ENCODE assay signal across 8 cellular contexts in the genomic region with DNA sequence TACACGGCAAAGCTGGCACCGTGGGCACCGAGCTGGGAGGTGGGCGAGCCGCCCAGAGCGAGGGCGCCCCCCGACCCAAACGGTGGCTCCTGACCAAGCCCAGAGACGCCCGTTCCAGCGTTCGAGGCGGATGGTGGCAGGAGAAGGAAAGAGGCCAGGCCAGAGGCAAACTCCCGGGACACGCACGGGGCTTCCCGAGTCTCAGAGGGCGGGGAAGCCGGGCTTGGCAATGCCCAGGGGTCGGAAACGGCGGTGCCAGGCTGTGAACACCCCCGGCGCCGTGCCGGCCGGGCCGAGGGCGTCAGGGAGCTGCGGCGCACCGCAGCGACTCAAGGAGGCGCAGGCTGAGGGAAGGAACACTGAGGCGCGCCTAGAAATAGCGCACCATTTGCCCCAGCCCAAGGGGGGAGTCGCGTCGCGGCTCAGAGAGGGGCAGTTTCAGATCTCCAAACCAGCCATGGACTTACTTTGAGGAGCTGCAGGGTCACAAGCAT. TPM values are rescaled to one million over a fixed set of nuclear protein-coding genes. Genes with fewer than 3 reads are reported as not detected.
DNase-seq lines count a peak whose midpoint lies in the region; ATAC-seq and FAIRE-seq lines count a peak whose summit lies in the region.

No MANE protein-coding gene starts in this region.

- H3K9me3 Mint-ChIP-seq in activated T-helper 17 cell treated with anti-CD3 and anti-CD28 coated beads, Interleukin-2, amount 50 U/mL, for 72 hours = no peaks in the 10 kb centered on the region

- H3K4me3 Mint-ChIP-seq in activated T-helper 17 cell treated with anti-CD3 and anti-CD28 coated beads, Interleukin-2, amount 50 U/mL, for 72 hours = peak overlapping the region; percentile 86

- ATAC-seq in GM19463 (IDR thresholded peaks at IDR 0.05; ENCODE audit: unreplicated experiment) (peak; percentile 33), HG03520 (IDR thresholded peaks at IDR 0.05; ENCODE audit: unreplicated experiment) (peak; percentile 35), left ventricle myocardium superior (peak; percentile 15)
- peak; percentile 71 for ATAC-seq in activated T-helper 17 cell treated with anti-CD3 and anti-CD28 coated beads, Interleukin-2, amount 50 U/mL, for 72 hours (replicated peaks)

- peak; percentile 48 for DNase-seq in DMS53 treated with DMSO at 0.1 percent for 48 hours (lab: John Stamatoyannopoulos, UW; ENCODE audit: unreplicated experiment)
- DNase-seq in left ventricle myocardium superior = no peak
- DNase-seq in small intestine = no peak
- DNase-seq in hippocampal formation (lab: John Stamatoyannopoulos, UW) = no peak
- DNase-seq in DMS153 treated with DMSO at 0.1 percent for 48 hours (lab: John Stamatoyannopoulos, UW; ENCODE audit: unreplicated experiment) = no peak

- peak overlapping the region; percentile 91 to 95 for H3K27ac ChIP-seq in small intestine (ENCODE audit: low read depth in 1 of 2, low read length in 1 of 2)

- peaks cover 7% of the 10 kb centered on the region for H3K4me1 Mint-ChIP-seq in activated T-helper 17 cell treated with anti-CD3 and anti-CD28 coated beads, Interleukin-2, amount 50 U/mL, for 72 hours

- H3K27me3 ChIP-seq in small intestine (ENCODE audit: control insufficient read depth in 2 of 2, insufficient read depth in 2 of 2, low read length in 2 of 2) = peaks cover 0 to 4% of the 10 kb centered on the region in 2 donors

- peak overlapping the region; percentile 62 to 65 for H3K4me3 ChIP-seq in small intestine (ENCODE audit: low read depth in 1 of 2, low read length in 2 of 2)

- WGBS in small intestine, 3 donors = 1 to 2% (median 1%) methylated on average over 28 to 42 of the region's 42 CpGs

- H3K27ac Mint-ChIP-seq in activated T-helper 17 cell treated with anti-CD3 and anti-CD28 coated beads, Interleukin-2, amount 50 U/mL, for 72 hours = peak overlapping the region; percentile 70

- peaks cover 38% of the 10 kb centered on the region for H3K27me3 Mint-ChIP-seq in activated T-helper 17 cell treated with anti-CD3 and anti-CD28 coated beads, Interleukin-2, amount 50 U/mL, for 72 hours

- no peaks in the 10 kb centered on the region for H3K36me3 ChIP-seq in small intestine (ENCODE audit: control insufficient read depth in 2 of 2, insufficient read depth in 2 of 2, low read length in 2 of 2)

- FAIRE-seq in small intestine (lab: Jason Lieb, UNC) = no peak

- H3K36me3 Mint-ChIP-seq in activated T-helper 17 cell treated with anti-CD3 and anti-CD28 coated beads, Interleukin-2, amount 50 U/mL, for 72 hours (ENCODE audit: low read depth) = no peaks in the 10 kb centered on the region

- H3K9me3 ChIP-seq in small intestine (ENCODE audit: control insufficient read depth, low read depth) = no peaks in the 10 kb centered on the region

- peaks cover 3 to 22% of the 10 kb centered on the region in 2 donors for H3K4me1 ChIP-seq in small intestine (ENCODE audit: control insufficient read depth in 2 of 2, insufficient read depth in 1 of 2, low read depth in 1 of 2, low read length in 1 of 2)

- intact Hi-C loops in left ventricle myocardium superior (cut with micrococcal nuclease) = loop anchor here (10.0 kb wide), 2 partner anchors 170 to 220 kb away; no protein-coding TSS in a partner anchor

RNA-seq across cellular contexts. Expression of a gene that starts 0.4 kb away (rescaled TPM):
- total RNA-seq in activated T-helper 17 cell treated with anti-CD3 and anti-CD28 coated beads, Interleukin-2, amount 50 U/mL, for 72 hours = 1 to 10 TPM in 1 of 2 donors, under 1 TPM in 1; 0.71 to 1.1 TPM
- total RNA-seq in left ventricle myocardium superior = 8.3 TPM
- 1 to 10 TPM; 1.4 to 7.9 (median 5.8) TPM for polyA plus RNA-seq in small intestine

Comparison
In these comparisons a context has a peak if more than half of its experiments do, and no peak if none do; other contexts are left out.
1. ATAC-seq: peak in every context shown above with its lines; median percentile 71 in activated T-helper 17 cell treated with anti-CD3 and anti-CD28 coated beads, Interleukin-2, amount 50 U/mL, for 72 hours; 35 in HG03520; 33 in GM19463; 15 in left ventricle myocardium superior.